In the genomic region with DNA sequence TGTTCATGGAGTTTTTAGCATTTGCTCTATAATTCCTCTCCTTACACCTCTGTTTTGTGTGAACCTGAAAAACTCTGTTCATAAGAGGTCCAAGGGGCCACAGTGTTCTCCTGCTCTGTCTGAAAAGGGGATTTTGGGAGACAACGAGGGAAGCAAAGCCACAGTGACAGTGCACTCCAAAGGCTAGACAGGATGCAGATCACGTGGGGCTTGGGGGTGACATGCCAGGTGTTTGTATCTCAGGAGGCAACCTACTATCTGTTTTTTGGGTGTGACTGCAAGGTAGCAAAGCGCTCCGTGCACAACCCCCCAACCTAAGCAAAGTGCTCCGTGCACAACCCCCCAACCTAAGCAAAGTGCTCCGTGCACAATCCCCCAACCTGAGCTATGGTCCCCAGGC, we compare ENCODE assay signal across 2 cellular contexts.
TF ChIP-seq lines count a peak whose summit lies in the region.

No MANE protein-coding gene starts in this region.

TF ChIP-seq in HEK293, 187 proteins besides CTCF, POLR2A, EP300 and RAD21:
- TF ChIP-seq ZNF426 (tag by site-specific recombination; IDR thresholded peaks at IDR 0.05) (no peak), ZNF394 (tag by site-specific recombination; IDR thresholded peaks at IDR 0.05; ENCODE audit: borderline replicate concordance) (no peak), ZNF48 (tag by site-specific recombination; IDR thresholded peaks at IDR 0.05) (no peak), ZNF184 (tag by site-specific recombination; IDR thresholded peaks at IDR 0.05) (no peak), ZNF311 (tag by site-specific recombination; IDR thresholded peaks at IDR 0.05; ENCODE audit: borderline replicate concordance) (no peak), MZF1 (tag by site-specific recombination; IDR thresholded peaks at IDR 0.05; ENCODE audit: borderline replicate concordance) (no peak), YY2 (tag by site-specific recombination; IDR thresholded peaks at IDR 0.05) (no peak), ZNF341 (tag by site-specific recombination; IDR thresholded peaks at IDR 0.05; ENCODE audit: low read depth) (no peak), ZNF350 (tag by site-specific recombination; IDR thresholded peaks at IDR 0.05) (no peak), ZNF433 (tag by site-specific recombination; IDR thresholded peaks at IDR 0.05; ENCODE audit: low read depth) (no peak), ZNF354C (tag by site-specific recombination; IDR thresholded peaks at IDR 0.05; ENCODE audit: borderline replicate concordance, low read depth) (no peak)
- TF ChIP-seq, protein P1, sequence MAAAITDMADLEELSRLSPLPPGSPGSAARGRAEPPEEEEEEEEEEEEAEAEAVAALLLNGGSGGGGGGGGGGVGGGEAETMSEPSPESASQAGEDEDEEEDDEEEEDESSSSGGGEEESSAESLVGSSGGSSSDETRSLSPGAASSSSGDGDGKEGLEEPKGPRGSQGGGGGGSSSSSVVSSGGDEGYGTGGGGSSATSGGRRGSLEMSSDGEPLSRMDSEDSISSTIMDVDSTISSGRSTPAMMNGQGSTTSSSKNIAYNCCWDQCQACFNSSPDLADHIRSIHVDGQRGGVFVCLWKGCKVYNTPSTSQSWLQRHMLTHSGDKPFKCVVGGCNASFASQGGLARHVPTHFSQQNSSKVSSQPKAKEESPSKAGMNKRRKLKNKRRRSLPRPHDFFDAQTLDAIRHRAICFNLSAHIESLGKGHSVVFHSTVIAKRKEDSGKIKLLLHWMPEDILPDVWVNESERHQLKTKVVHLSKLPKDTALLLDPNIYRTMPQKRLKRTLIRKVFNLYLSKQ (tag by site-specific recombination; IDR thresholded peaks at IDR 0.05; ENCODE audit: borderline replicate concordance), result no peak
- TF ChIP-seq, protein P2, sequence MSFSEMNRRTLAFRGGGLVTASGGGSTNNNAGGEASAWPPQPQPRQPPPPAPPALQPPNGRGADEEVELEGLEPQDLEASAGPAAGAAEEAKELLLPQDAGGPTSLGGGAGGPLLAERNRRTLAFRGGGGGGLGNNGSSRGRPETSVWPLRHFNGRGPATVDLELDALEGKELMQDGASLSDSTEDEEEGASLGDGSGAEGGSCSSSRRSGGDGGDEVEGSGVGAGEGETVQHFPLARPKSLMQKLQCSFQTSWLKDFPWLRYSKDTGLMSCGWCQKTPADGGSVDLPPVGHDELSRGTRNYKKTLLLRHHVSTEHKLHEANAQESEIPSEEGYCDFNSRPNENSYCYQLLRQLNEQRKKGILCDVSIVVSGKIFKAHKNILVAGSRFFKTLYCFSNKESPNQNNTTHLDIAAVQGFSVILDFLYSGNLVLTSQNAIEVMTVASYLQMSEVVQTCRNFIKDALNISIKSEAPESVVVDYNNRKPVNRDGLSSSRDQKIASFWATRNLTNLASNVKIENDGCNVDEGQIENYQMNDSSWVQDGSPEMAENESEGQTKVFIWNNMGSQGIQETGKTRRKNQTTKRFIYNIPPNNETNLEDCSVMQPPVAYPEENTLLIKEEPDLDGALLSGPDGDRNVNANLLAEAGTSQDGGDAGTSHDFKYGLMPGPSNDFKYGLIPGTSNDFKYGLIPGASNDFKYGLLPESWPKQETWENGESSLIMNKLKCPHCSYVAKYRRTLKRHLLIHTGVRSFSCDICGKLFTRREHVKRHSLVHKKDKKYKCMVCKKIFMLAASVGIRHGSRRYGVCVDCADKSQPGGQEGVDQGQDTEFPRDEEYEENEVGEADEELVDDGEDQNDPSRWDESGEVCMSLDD (tag by site-specific recombination; IDR thresholded peaks at IDR 0.05), result no peak
- TF ChIP-seq, protein P3, sequence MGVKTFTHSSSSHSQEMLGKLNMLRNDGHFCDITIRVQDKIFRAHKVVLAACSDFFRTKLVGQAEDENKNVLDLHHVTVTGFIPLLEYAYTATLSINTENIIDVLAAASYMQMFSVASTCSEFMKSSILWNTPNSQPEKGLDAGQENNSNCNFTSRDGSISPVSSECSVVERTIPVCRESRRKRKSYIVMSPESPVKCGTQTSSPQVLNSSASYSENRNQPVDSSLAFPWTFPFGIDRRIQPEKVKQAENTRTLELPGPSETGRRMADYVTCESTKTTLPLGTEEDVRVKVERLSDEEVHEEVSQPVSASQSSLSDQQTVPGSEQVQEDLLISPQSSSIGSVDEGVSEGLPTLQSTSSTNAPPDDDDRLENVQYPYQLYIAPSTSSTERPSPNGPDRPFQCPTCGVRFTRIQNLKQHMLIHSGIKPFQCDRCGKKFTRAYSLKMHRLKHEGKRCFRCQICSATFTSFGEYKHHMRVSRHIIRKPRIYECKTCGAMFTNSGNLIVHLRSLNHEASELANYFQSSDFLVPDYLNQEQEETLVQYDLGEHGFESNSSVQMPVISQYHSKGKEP (tag by site-specific recombination; IDR thresholded peaks at IDR 0.05), result no peak
- TF ChIP-seq, protein P4, sequence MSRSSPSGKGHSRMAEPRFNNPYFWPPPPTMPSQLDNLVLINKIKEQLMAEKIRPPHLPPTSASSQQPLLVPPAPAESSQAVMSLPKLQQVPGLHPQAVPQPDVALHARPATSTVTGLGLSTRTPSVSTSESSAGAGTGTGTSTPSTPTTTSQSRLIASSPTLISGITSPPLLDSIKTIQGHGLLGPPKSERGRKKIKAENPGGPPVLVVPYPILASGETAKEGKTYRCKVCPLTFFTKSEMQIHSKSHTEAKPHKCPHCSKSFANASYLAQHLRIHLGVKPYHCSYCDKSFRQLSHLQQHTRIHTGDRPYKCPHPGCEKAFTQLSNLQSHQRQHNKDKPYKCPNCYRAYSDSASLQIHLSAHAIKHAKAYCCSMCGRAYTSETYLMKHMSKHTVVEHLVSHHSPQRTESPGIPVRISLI (tag by site-specific recombination; IDR thresholded peaks at IDR 0.05), result no peak
- TF ChIP-seq, protein P5, sequence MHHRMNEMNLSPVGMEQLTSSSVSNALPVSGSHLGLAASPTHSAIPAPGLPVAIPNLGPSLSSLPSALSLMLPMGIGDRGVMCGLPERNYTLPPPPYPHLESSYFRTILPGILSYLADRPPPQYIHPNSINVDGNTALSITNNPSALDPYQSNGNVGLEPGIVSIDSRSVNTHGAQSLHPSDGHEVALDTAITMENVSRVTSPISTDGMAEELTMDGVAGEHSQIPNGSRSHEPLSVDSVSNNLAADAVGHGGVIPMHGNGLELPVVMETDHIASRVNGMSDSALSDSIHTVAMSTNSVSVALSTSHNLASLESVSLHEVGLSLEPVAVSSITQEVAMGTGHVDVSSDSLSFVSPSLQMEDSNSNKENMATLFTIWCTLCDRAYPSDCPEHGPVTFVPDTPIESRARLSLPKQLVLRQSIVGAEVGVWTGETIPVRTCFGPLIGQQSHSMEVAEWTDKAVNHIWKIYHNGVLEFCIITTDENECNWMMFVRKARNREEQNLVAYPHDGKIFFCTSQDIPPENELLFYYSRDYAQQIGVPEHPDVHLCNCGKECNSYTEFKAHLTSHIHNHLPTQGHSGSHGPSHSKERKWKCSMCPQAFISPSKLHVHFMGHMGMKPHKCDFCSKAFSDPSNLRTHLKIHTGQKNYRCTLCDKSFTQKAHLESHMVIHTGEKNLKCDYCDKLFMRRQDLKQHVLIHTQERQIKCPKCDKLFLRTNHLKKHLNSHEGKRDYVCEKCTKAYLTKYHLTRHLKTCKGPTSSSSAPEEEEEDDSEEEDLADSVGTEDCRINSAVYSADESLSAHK (tag by site-specific recombination; IDR thresholded peaks at IDR 0.05), result no peak

TF ChIP-seq in H1, 55 proteins besides CTCF, POLR2A, EP300 and RAD21:
- TF ChIP-seq POLR2AphosphoS5 (IDR thresholded peaks at IDR 0.05; ENCODE audit: low read depth, low read length) (no peak), BCL11A (IDR thresholded peaks at IDR 0.05; ENCODE audit: low read depth in 2 of 2, low read length in 2 of 2) (no peak), GTF2F1 (IDR thresholded peaks at IDR 0.05; ENCODE audit: borderline replicate concordance, low read depth, low read length) (no peak), RNF2 (IDR thresholded peaks at IDR 0.05; ENCODE audit: borderline replicate concordance, low read depth, low read length, missing control alignments, poor library complexity, severe bottlenecking) (no peak), PHF8 (conservative IDR thresholded peaks at IDR 0.05; ENCODE audit: low read depth, low read length) (no peak), BRCA1 (IDR thresholded peaks at IDR 0.05; ENCODE audit: low read depth, low read length) (no peak), CEBPB (IDR thresholded peaks at IDR 0.05; ENCODE audit: low read depth, low read length) (no peak), HDAC2 (IDR thresholded peaks at IDR 0.05; ENCODE audit: borderline replicate concordance in 1 of 2, low read depth in 2 of 2, low read length in 2 of 2) (no peak), POU5F1 (IDR thresholded peaks at IDR 0.05; ENCODE audit: low read depth, low read length) (no peak), RFX5 (IDR thresholded peaks at IDR 0.05; ENCODE audit: borderline replicate concordance, low read depth, low read length) (no peak), SP2 (IDR thresholded peaks at IDR 0.05; ENCODE audit: low read length) (no peak), YY1 (IDR thresholded peaks at IDR 0.05; ENCODE audit: low read depth, low read length) (no peak), HDAC6 (IDR thresholded peaks at IDR 0.05; ENCODE audit: low read depth, low read length) (no peak), FOSL1 (IDR thresholded peaks at IDR 0.05; ENCODE audit: insufficient read depth, low read depth, low read length) (no peak), NRF1 (IDR thresholded peaks at IDR 0.05; ENCODE audit: low read depth, low read length) (no peak)
- TF ChIP-seq, protein P6, sequence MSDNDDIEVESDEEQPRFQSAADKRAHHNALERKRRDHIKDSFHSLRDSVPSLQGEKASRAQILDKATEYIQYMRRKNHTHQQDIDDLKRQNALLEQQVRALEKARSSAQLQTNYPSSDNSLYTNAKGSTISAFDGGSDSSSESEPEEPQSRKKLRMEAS (IDR thresholded peaks at IDR 0.05), result no peak
- TF ChIP-seq, protein P7, sequence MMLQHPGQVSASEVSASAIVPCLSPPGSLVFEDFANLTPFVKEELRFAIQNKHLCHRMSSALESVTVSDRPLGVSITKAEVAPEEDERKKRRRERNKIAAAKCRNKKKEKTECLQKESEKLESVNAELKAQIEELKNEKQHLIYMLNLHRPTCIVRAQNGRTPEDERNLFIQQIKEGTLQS (IDR thresholded peaks at IDR 0.05; ENCODE audit: insufficient read depth, low read depth, low read length), result no peak
